Comparison of ENCODE assay signal across 1 cellular context in genomic region chrX:34918856-34919255, GRCh38.
TF ChIP-seq lines count a peak whose summit lies in the region.

No MANE protein-coding gene starts in this region.

TF ChIP-seq in H1, 55 proteins besides CTCF, POLR2A, EP300 and RAD21 (continued from another document):
- TF ChIP-seq SAP30 (IDR thresholded peaks at IDR 0.05; ENCODE audit: insufficient read depth, insufficient replicate concordance, low read length) (no peak), RXRA (IDR thresholded peaks at IDR 0.05; ENCODE audit: insufficient read depth, low read depth, low read length) (no peak), TAF1 (IDR thresholded peaks at IDR 0.05; ENCODE audit: low read depth, low read length) (no peak), SUZ12 (IDR thresholded peaks at IDR 0.05; ENCODE audit: low read length) (no peak)
